2 cellular contexts compared by ENCODE assay signal in the genomic region with DNA sequence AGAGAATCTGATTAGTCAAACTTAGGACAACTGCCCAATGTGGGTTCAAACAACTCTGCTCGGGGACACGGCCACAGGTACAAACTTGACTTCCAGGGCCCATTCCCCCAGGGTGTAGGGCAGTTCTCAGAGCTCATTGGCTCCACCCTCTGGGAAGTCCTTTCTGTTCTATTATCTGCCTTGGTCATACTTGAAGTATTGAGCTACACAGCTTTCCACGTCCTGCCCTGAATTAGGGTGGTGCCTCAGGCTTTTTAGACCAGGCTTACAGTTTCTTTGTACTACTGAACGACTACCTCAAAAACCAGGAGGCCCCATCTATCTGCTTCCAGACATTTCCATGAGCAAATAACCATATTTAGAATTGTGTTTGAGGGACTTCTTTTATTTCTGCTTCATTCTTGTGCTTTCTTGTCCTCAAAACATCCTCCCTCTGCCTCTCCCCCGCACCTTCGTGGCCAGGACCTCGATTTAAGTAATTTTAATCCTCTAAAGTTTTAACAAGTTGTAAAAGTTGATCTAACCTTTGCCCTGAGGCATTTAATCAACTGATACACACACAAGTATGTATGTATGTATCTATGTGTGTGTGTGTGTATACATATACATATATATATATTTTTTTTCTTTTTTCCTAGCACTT.
TF ChIP-seq lines count a peak whose summit lies in the region.

No MANE protein-coding gene starts in this region.

TF ChIP-seq in HEK293T, 16 proteins besides CTCF, POLR2A, EP300 and RAD21 (continued from another document):
- no peak for TF ChIP-seq FOXM1 (IDR thresholded peaks at IDR 0.05; ENCODE audit: borderline replicate concordance)

TF ChIP-seq in HepG2, 621 proteins besides CTCF, POLR2A, EP300 and RAD21 (continued from another document):
- no peak for TF ChIP-seq RERE (CRISPR knock-in tag; IDR thresholded peaks at IDR 0.05; ENCODE audit: low read depth)
TF ChIP-seq in HepG2: peak in this region for 1.
